ENCODE assay signal across 9 cellular contexts in genomic region chr3:58020740-58021071, GRCh38. TPM values are rescaled to one million over a fixed set of nuclear protein-coding genes. Genes with fewer than 3 reads are reported as not detected.
A peak's percentile ranks its signal among the peaks of the same experiment; 100 is the strongest.
DNase-seq lines count a peak whose midpoint lies in the region; ATAC-seq and TF ChIP-seq lines count a peak whose summit lies in the region.
"Had no signal": no experiment of that assay in that cellular context is flagged by ENCODE, and none has a peak within 500 bp of the region (broad histone marks: within the 10 kb centered on the region; RNA-seq: fewer than 3 reads in every experiment).

No MANE protein-coding gene starts in this region.

- no peaks in the 10 kb centered on the region for H3K9me3 Mint-ChIP-seq in activated naive CD4-positive, alpha-beta T cell treated with anti-CD3 and anti-CD28 coated beads, Interleukin-2, amount 10 ng/mL, durations not matched to agents 7 days and 5 days

- H3K27ac ChIP-seq in heart left ventricle (peak overlapping the region in 11 of 12 donors; percentile 18 to 87 (median 66)), neuronal stem cell (replicated peaks; ENCODE audit: low read length) (no peak overlapping the region), aorta (ENCODE audit: low read depth in 1 of 2, low read length in 2 of 2) (no peak overlapping the region)

- intact Hi-C loops in heart left ventricle (cut with DNase I): no loop called here
- intact Hi-C loops in Right ventricle myocardium superior (cut with DNase I): no loop called here
- intact Hi-C loops in left ventricle myocardium superior (cut with micrococcal nuclease): no loop called here
- intact Hi-C loops in aorta (cut with DNase I): loop anchor here in 1 of 2 donors (5.0 kb wide), 1 partner anchor 97 kb away; no protein-coding TSS in a partner anchor

- no peak overlapping the region for H2BK12ac ChIP-seq in neuronal stem cell (ENCODE audit: low read length)

- no peak for TF ChIP-seq POLR2A in heart left ventricle (IDR thresholded peaks at IDR 0.05)

- H3K9ac ChIP-seq in neuronal stem cell (ENCODE audit: low read depth, low read length, poor library complexity): no peak overlapping the region

- WGBS in heart left ventricle, 4 donors: 49 to 65% (median 54%) methylated on average over 7 of the region's 7 CpGs
- no CpG with 5 or more reads among the region's 7 CpGs for WGBS in neuronal stem cell (ENCODE audit: extremely low coverage in 2 of 2, insufficient read length in 2 of 2, insufficient replicate concordance in 1 of 2), 2 donors
- WGBS in aorta, 2 donors: 21 to 34% methylated on average over 7 of the region's 7 CpGs

- no peak overlapping the region for H2BK120ac ChIP-seq in neuronal stem cell (ENCODE audit: low read depth, low read length)

- H3K4me1 ChIP-seq in heart left ventricle: peaks cover 0 to 76% (median 28%) of the 10 kb centered on the region in 12 donors
- peaks cover 2 to 20% of the 10 kb centered on the region in 2 donors for H3K4me1 ChIP-seq in neuronal stem cell (ENCODE audit: control insufficient read depth in 2 of 2, insufficient read depth in 1 of 2, low read depth in 1 of 2, low read length in 2 of 2)
- H3K4me1 ChIP-seq in aorta (ENCODE audit: control insufficient read depth in 1 of 2, insufficient read depth in 2 of 2, low read length in 2 of 2): peaks cover 0 to 2% of the 10 kb centered on the region in 2 donors

- H3K4me3 Mint-ChIP-seq in activated naive CD4-positive, alpha-beta T cell treated with anti-CD3 and anti-CD28 coated beads, Interleukin-2, amount 10 ng/mL, durations not matched to agents 7 days and 5 days: no peak overlapping the region

- H3K4me2 ChIP-seq in neuronal stem cell (ENCODE audit: insufficient read depth, low read length, poor library complexity, severe bottlenecking): no peak overlapping the region

- no peak overlapping the region for H3K27ac Mint-ChIP-seq in activated naive CD4-positive, alpha-beta T cell treated with anti-CD3 and anti-CD28 coated beads, Interleukin-2, amount 10 ng/mL, durations not matched to agents 7 days and 5 days

- H2AFZ ChIP-seq in neuronal stem cell (ENCODE audit: low read length): no peak overlapping the region

- no peak overlapping the region for H2BK15ac ChIP-seq in neuronal stem cell (ENCODE audit: low read length)

- H3K27me3 ChIP-seq in heart left ventricle (no peaks in the 10 kb centered on the region), neuronal stem cell (ENCODE audit: control insufficient read depth in 3 of 3, insufficient read depth in 3 of 3, low read depth in 1 of 3, low read length in 3 of 3) (no peaks in the 10 kb centered on the region), aorta (ENCODE audit: control insufficient read depth in 1 of 2, insufficient read depth in 2 of 2, low read length in 1 of 2) (no peaks in the 10 kb centered on the region)

- DNase-seq in heart left ventricle (no peak), Right ventricle myocardium superior (no peak), left ventricle myocardium superior (no peak), neuronal stem cell (ENCODE audit: low spot score) (no peak), aorta (no peak), HCEC 1CT (no peak)
- no peak for DNase-seq in activated naive CD4-positive, alpha-beta T cell treated with anti-CD3 and anti-CD28 coated beads, Interleukin-2, amount 10 ng/mL, durations not matched to agents 7 days and 5 days
- DNase-seq: ACHN had no signal

- H4K8ac ChIP-seq in neuronal stem cell (ENCODE audit: low read depth, low read length): no peak overlapping the region

- H3K9me3 ChIP-seq in heart left ventricle (no peaks in the 10 kb centered on the region), neuronal stem cell (replicated peaks in 1 of 2; ENCODE audit: control insufficient read depth in 2 of 2, insufficient read depth in 1 of 2, low read depth in 1 of 2, low read length in 2 of 2) (no peaks in the 10 kb centered on the region), aorta (ENCODE audit: control insufficient read depth, low read length) (no peaks in the 10 kb centered on the region)

- no peak overlapping the region for H3K23ac ChIP-seq in neuronal stem cell (ENCODE audit: low read depth, low read length, poor library complexity)

- H2AK5ac ChIP-seq in neuronal stem cell (ENCODE audit: low read depth, low read length): peak overlapping the region; percentile 4

- TF ChIP-seq CTCF in heart left ventricle (IDR thresholded peaks at IDR 0.05): no peak

- ATAC-seq in heart left ventricle: peak; percentile 5 to 42 (median 22)
- ATAC-seq in Right ventricle myocardium superior (ENCODE audit: poor library complexity): no peak
- ATAC-seq in left ventricle myocardium superior: peak; percentile 10
- ATAC-seq in aorta (ENCODE audit: low FRiP score): peak; percentile 20
- no peak for ATAC-seq in GM18868 (IDR thresholded peaks at IDR 0.05; ENCODE audit: unreplicated experiment)

- peaks cover 7% of the 10 kb centered on the region for H3K27me3 Mint-ChIP-seq in activated naive CD4-positive, alpha-beta T cell treated with anti-CD3 and anti-CD28 coated beads, Interleukin-2, amount 10 ng/mL, durations not matched to agents 7 days and 5 days

- peaks cover 35% of the 10 kb centered on the region for H3K4me1 Mint-ChIP-seq in activated naive CD4-positive, alpha-beta T cell treated with anti-CD3 and anti-CD28 coated beads, Interleukin-2, amount 10 ng/mL, durations not matched to agents 7 days and 5 days

- H2BK5ac ChIP-seq in neuronal stem cell (ENCODE audit: low read length): no peak overlapping the region

- no peaks in the 10 kb centered on the region for H3K36me3 ChIP-seq in heart left ventricle
- no peaks in the 10 kb centered on the region for H3K36me3 ChIP-seq in neuronal stem cell (replicated peaks in 1 of 2; ENCODE audit: control insufficient read depth in 2 of 2, insufficient read depth in 2 of 2, low read length in 2 of 2)
- H3K36me3 ChIP-seq in aorta (ENCODE audit: control insufficient read depth in 1 of 2, insufficient read depth in 2 of 2, low read length in 1 of 2): no peaks in the 10 kb centered on the region

- no peak overlapping the region for H4K91ac ChIP-seq in neuronal stem cell (ENCODE audit: low read depth, low read length, poor library complexity)

- H3K4me3 ChIP-seq in heart left ventricle: no peak overlapping the region
- H3K4me3 ChIP-seq in neuronal stem cell (ENCODE audit: low read length in 2 of 2): no peak overlapping the region
- H3K4me3 ChIP-seq in aorta (ENCODE audit: low read length in 2 of 2): no peak overlapping the region

- H3K4ac ChIP-seq in neuronal stem cell (ENCODE audit: low read length): no peak overlapping the region

- no peaks in the 10 kb centered on the region for H3K36me3 Mint-ChIP-seq in activated naive CD4-positive, alpha-beta T cell treated with anti-CD3 and anti-CD28 coated beads, Interleukin-2, amount 10 ng/mL, durations not matched to agents 7 days and 5 days

- H3K18ac ChIP-seq in neuronal stem cell (ENCODE audit: low read length): no peak overlapping the region

- no peak overlapping the region for H3K14ac ChIP-seq in neuronal stem cell (ENCODE audit: low read length)

- CTCF ChIA-PET in activated naive CD4-positive, alpha-beta T cell treated with anti-CD3 and anti-CD28 coated beads, Interleukin-2, amount 10 ng/mL, durations not matched to agents 7 days and 5 days (lab: Charles Lee): interaction anchor here (2.0 to 3.9 kb wide), 2 partner anchors 12 kb away, joined by 6 to 14 read pairs; partner anchors contain the start of gene FLNB

- H3K79me1 ChIP-seq in neuronal stem cell (ENCODE audit: low read depth, low read length): peaks cover under 1% of the 10 kb centered on the region

RNA-seq across cellular contexts. Expression of gene FLNB, which starts 12.5 kb away (rescaled TPM):
- total RNA-seq in heart left ventricle (10 to 100 TPM; 30.5 to 75.6 (median 40.6) TPM), Right ventricle myocardium superior (30.0 TPM), left ventricle myocardium superior (33.7 TPM), aorta (100 to 1,000 TPM; 157 to 254 TPM)
- polyA plus RNA-seq in heart left ventricle (10 to 100 TPM; 31.9 to 38.7 TPM), aorta (10 to 100 TPM; 33.3 to 92.6 TPM)
- 19.0 TPM for polyA plus RNA-seq in neuronal stem cell (2013, experiment 1 of 2)
- polyA plus RNA-seq in neuronal stem cell (2013, experiment 2 of 2): 20.1 TPM

Comparison
In these comparisons a context has a peak if more than half of its experiments do, and no peak if none do; other contexts are left out.
1. ATAC-seq: peak in heart left ventricle (4 of 4), left ventricle myocardium superior (single experiment) and aorta (single experiment); none in Right ventricle myocardium superior (single experiment) and GM18868 (single experiment).
2. H3K27ac ChIP-seq: peak in heart left ventricle (11 of 12); none in neuronal stem cell (single experiment) and aorta (0 of 2).